ENCODE assay signal across 19 cellular contexts in the genomic region with DNA sequence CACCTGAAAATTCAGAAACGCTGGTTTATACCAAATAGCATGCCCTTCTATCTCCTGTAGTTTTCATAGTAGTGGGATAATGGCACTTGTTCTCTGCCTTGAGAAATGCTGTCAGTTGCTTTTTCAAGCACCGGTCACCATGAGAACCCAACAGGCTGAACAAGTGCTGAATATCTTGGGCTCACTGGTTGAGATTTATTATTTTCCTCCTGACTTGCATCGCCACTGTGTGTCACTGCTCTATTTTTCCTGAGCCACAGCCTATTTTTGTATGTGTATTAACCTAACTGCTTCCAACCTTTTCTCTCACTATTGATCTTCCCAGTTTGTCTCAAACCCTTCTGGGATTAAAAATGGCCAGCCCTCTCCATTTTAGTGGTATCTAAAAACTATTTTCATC.
"Had no signal": no experiment of that assay in that cellular context is flagged by ENCODE, and none has a peak within 500 bp of the region (broad histone marks: within the 10 kb centered on the region; RNA-seq: fewer than 3 reads in every experiment).

No MANE protein-coding gene starts in this region.

- ATAC-seq: activated naive CD8-positive, alpha-beta T cell treated with anti-CD3 and anti-CD28 coated beads, Interleukin-2, amount 50 U/mL, for 24 hours; activated T-cell treated with anti-CD3 and anti-CD28 coated beads, Interleukin-2, amount 50 U/mL, for 4 hours; left lobe of liver; stimulated activated naive B cell treated with anti-CD40 and anti-IgM and Interleukin-4, amounts not matched to agents 10 μg/mL and 1 μg/mL and 100 μg/mL, for 72 hours had no signal

- FAIRE-seq: keratinocyte had no signal

- H3K27me3 Mint-ChIP-seq: activated naive CD4-positive, alpha-beta T cell treated with anti-CD3 and anti-CD28 coated beads, Interleukin-2, amount 10 ng/mL, durations not matched to agents 7 days and 5 days had no signal

- H3K9ac ChIP-seq: neural progenitor cell had no signal

- H3K9me3 ChIP-seq: sigmoid colon, spleen had no signal

- H3K9me3 Mint-ChIP-seq: activated naive CD4-positive, alpha-beta T cell treated with anti-CD3 and anti-CD28 coated beads, Interleukin-2, amount 10 ng/mL, durations not matched to agents 7 days and 5 days; activated naive CD8-positive, alpha-beta T cell treated with anti-CD3 and anti-CD28 coated beads, Interleukin-2, amount 50 U/mL, for 24 hours; activated T-cell treated with anti-CD3 and anti-CD28 coated beads, Interleukin-2, amount 50 U/mL, for 4 hours; naive B cell; neural progenitor cell; stimulated activated naive B cell treated with anti-CD40 and anti-IgM and Interleukin-4, amounts not matched to agents 10 μg/mL and 1 μg/mL and 100 μg/mL, for 72 hours had no signal

- H3K4me2 ChIP-seq: neural progenitor cell had no signal

- DNase-seq: activated CD4-positive, alpha-beta T cell treated with anti-CD3 and anti-CD28 coated beads, Interleukin-2, amount 50 U/mL, for 1 hour; activated CD8-positive, alpha-beta memory T cell treated with anti-CD3 and anti-CD28 coated beads, Interleukin-2, amount 50 U/mL, for 4 hours; activated naive CD4-positive, alpha-beta T cell treated with anti-CD3 and anti-CD28 coated beads, Interleukin-2, amount 10 ng/mL, durations not matched to agents 7 days and 5 days; activated naive CD8-positive, alpha-beta T cell treated with anti-CD3 and anti-CD28 coated beads, Interleukin-2, amount 50 U/mL, for 24 hours; activated T-cell treated with anti-CD3 and anti-CD28 coated beads, Interleukin-2, amount 50 U/mL, for 4 hours; brain microvascular endothelial cell; central memory CD4-positive, alpha-beta T cell; foreskin keratinocyte; naive B cell; sigmoid colon; spleen; stimulated activated CD4-positive, alpha-beta T cell treated with anti-CD3 and anti-CD28 coated beads, Interleukin-4, amount 100 ng/mL, for 4 hours; stimulated activated naive B cell treated with anti-CD40 and anti-IgM and Interleukin-4, amounts not matched to agents 10 μg/mL and 1 μg/mL and 100 μg/mL, for 72 hours; T-helper 1 cell; T-helper 9 cell had no signal

- H3K4me1 ChIP-seq: sigmoid colon, spleen had no signal

- H3K27ac ChIP-seq: brain microvascular endothelial cell, coronary artery, foreskin keratinocyte, neural progenitor cell, sigmoid colon, spleen had no signal

- H3K36me3 ChIP-seq: brain microvascular endothelial cell, neural progenitor cell, sigmoid colon, spleen had no signal

- H2AFZ ChIP-seq: neural progenitor cell had no signal

- H3K27me3 ChIP-seq: brain microvascular endothelial cell, foreskin keratinocyte, neural progenitor cell had no signal

- H3K36me3 Mint-ChIP-seq: activated naive CD4-positive, alpha-beta T cell treated with anti-CD3 and anti-CD28 coated beads, Interleukin-2, amount 10 ng/mL, durations not matched to agents 7 days and 5 days; naive B cell; neural progenitor cell; stimulated activated naive B cell treated with anti-CD40 and anti-IgM and Interleukin-4, amounts not matched to agents 10 μg/mL and 1 μg/mL and 100 μg/mL, for 72 hours had no signal

- H3K4me1 Mint-ChIP-seq: activated naive CD4-positive, alpha-beta T cell treated with anti-CD3 and anti-CD28 coated beads, Interleukin-2, amount 10 ng/mL, durations not matched to agents 7 days and 5 days; activated naive CD8-positive, alpha-beta T cell treated with anti-CD3 and anti-CD28 coated beads, Interleukin-2, amount 50 U/mL, for 24 hours; naive B cell; stimulated activated naive B cell treated with anti-CD40 and anti-IgM and Interleukin-4, amounts not matched to agents 10 μg/mL and 1 μg/mL and 100 μg/mL, for 72 hours had no signal

- H3K4me3 ChIP-seq: coronary artery, neural progenitor cell, sigmoid colon, spleen had no signal

- H3K27ac Mint-ChIP-seq: activated naive CD4-positive, alpha-beta T cell treated with anti-CD3 and anti-CD28 coated beads, Interleukin-2, amount 10 ng/mL, durations not matched to agents 7 days and 5 days; activated naive CD8-positive, alpha-beta T cell treated with anti-CD3 and anti-CD28 coated beads, Interleukin-2, amount 50 U/mL, for 24 hours; naive B cell; neural progenitor cell; stimulated activated naive B cell treated with anti-CD40 and anti-IgM and Interleukin-4, amounts not matched to agents 10 μg/mL and 1 μg/mL and 100 μg/mL, for 72 hours had no signal

- H3K4me3 Mint-ChIP-seq: activated naive CD4-positive, alpha-beta T cell treated with anti-CD3 and anti-CD28 coated beads, Interleukin-2, amount 10 ng/mL, durations not matched to agents 7 days and 5 days; activated naive CD8-positive, alpha-beta T cell treated with anti-CD3 and anti-CD28 coated beads, Interleukin-2, amount 50 U/mL, for 24 hours; activated T-cell treated with anti-CD3 and anti-CD28 coated beads, Interleukin-2, amount 50 U/mL, for 4 hours; naive B cell; neural progenitor cell; stimulated activated naive B cell treated with anti-CD40 and anti-IgM and Interleukin-4, amounts not matched to agents 10 μg/mL and 1 μg/mL and 100 μg/mL, for 72 hours had no signal
